In genomic region chr10:79084012-79084971, GRCh38 we compare ENCODE assay signal across 8 cellular contexts. TPM values are rescaled to one million over a fixed set of nuclear protein-coding genes. Genes with fewer than 3 reads are reported as not detected.
DNase-seq lines count a peak whose midpoint lies in the region; ATAC-seq and TF ChIP-seq lines count a peak whose summit lies in the region.

No MANE protein-coding gene starts in this region.

- H3K4me3 Mint-ChIP-seq in IgD-negative memory B cell: peak overlapping the region; percentile 27 to 94 (median 73)
- H3K4me3 Mint-ChIP-seq in activated CD4-positive, alpha-beta memory T cell treated with anti-CD3 and anti-CD28 coated beads for 36 hours: no peak overlapping the region

- H3K27me3 ChIP-seq in DND-41 (ENCODE audit: insufficient read depth, low read length, poor library complexity): no peaks in the 10 kb centered on the region
- no peaks in the 10 kb centered on the region for H3K27me3 ChIP-seq in osteoblast (ENCODE audit: insufficient read depth, low read length)

- H3K27ac ChIP-seq in DND-41 (ENCODE audit: low read length) (0 out of 2 replicates have a peak overlapping the region, but pooled peaks have one; percentile 30), osteoblast (ENCODE audit: low read depth, low read length) (peak overlapping the region; percentile 95)

- intact Hi-C loops in activated CD4-positive, alpha-beta memory T cell treated with anti-CD3 and anti-CD28 coated beads for 36 hours (cut with micrococcal nuclease): no loop called here

- peak overlapping the region; percentile 67 to 90 (median 81) for H3K27ac Mint-ChIP-seq in IgD-negative memory B cell
- H3K27ac Mint-ChIP-seq in activated CD4-positive, alpha-beta memory T cell treated with anti-CD3 and anti-CD28 coated beads for 36 hours: no peak overlapping the region

- peaks cover 2% of the 10 kb centered on the region for H3K36me3 Mint-ChIP-seq in IgD-negative memory B cell
- H3K36me3 Mint-ChIP-seq in activated CD4-positive, alpha-beta memory T cell treated with anti-CD3 and anti-CD28 coated beads for 36 hours: no peaks in the 10 kb centered on the region

- CTCF ChIA-PET in activated CD4-positive, alpha-beta memory T cell treated with anti-CD3 and anti-CD28 coated beads for 36 hours (lab: Charles Lee): no interaction called here

- peaks cover 34% of the 10 kb centered on the region for H3K27me3 Mint-ChIP-seq in IgD-negative memory B cell
- no peaks in the 10 kb centered on the region for H3K27me3 Mint-ChIP-seq in activated CD4-positive, alpha-beta memory T cell treated with anti-CD3 and anti-CD28 coated beads for 36 hours

- H3K9me3 ChIP-seq in DND-41 (ENCODE audit: insufficient read depth, low read length, severe bottlenecking): no peaks in the 10 kb centered on the region
- no peaks in the 10 kb centered on the region for H3K9me3 ChIP-seq in osteoblast (ENCODE audit: low read depth, low read length)

- H3K36me3 ChIP-seq in DND-41 (ENCODE audit: insufficient read depth, low read length) (no peaks in the 10 kb centered on the region; the same call in 1 of the 2 replicates), osteoblast (ENCODE audit: insufficient read depth, low read length) (peaks cover 11% of the 10 kb centered on the region)

- no peak for TF ChIP-seq CTCF in DND-41 (IDR thresholded peaks at IDR 0.05; ENCODE audit: borderline replicate concordance, extremely low read depth, low read length, poor library complexity, severe bottlenecking)
- TF ChIP-seq CTCF in osteoblast (IDR thresholded peaks at IDR 0.05; ENCODE audit: extremely low read depth, low read depth, low read length): no peak

- peaks cover 0 to 2% (median 0%) of the 10 kb centered on the region in 3 donors for H3K9me3 Mint-ChIP-seq in IgD-negative memory B cell
- H3K9me3 Mint-ChIP-seq in activated CD4-positive, alpha-beta memory T cell treated with anti-CD3 and anti-CD28 coated beads for 36 hours: no peaks in the 10 kb centered on the region

- H3K4me3 ChIP-seq in DND-41 (ENCODE audit: low read depth in 1 of 2, low read length in 2 of 2): no peak overlapping the region
- no peak overlapping the region for H3K4me3 ChIP-seq in osteoblast (ENCODE audit: insufficient read depth, low read length)

- H3K4me1 ChIP-seq in DND-41 (ENCODE audit: insufficient read depth, low read length): peaks cover 20% of the 10 kb centered on the region
- peaks cover 53% of the 10 kb centered on the region for H3K4me1 ChIP-seq in osteoblast (ENCODE audit: insufficient read depth, low read length)

- no peak overlapping the region for H2AFZ ChIP-seq in DND-41 (ENCODE audit: low read depth, low read length)
- H2AFZ ChIP-seq in osteoblast (ENCODE audit: low read length): no peak overlapping the region

- H4K20me1 ChIP-seq in DND-41 (ENCODE audit: insufficient read depth, low read length) (peaks cover 95% of the 10 kb centered on the region), osteoblast (ENCODE audit: insufficient read depth, low read length) (peaks cover 86% of the 10 kb centered on the region)

- H3K4me1 Mint-ChIP-seq in IgD-negative memory B cell: peaks cover 25 to 41% (median 30%) of the 10 kb centered on the region in 3 donors
- peaks cover 24% of the 10 kb centered on the region for H3K4me1 Mint-ChIP-seq in activated CD4-positive, alpha-beta memory T cell treated with anti-CD3 and anti-CD28 coated beads for 36 hours (ENCODE audit: low read depth)

- H3K9ac ChIP-seq in DND-41 (ENCODE audit: low read depth, low read length): no peak overlapping the region

- POLR2A ChIA-PET in activated CD4-positive, alpha-beta memory T cell treated with anti-CD3 and anti-CD28 coated beads for 36 hours (lab: Charles Lee): no interaction called here

- no peak overlapping the region for H3K4me2 ChIP-seq in DND-41 (ENCODE audit: insufficient read depth, low read length)
- peak overlapping the region; percentile 14 for H3K4me2 ChIP-seq in osteoblast (ENCODE audit: insufficient read depth, low read length)

- peaks cover 98% of the 10 kb centered on the region for H3K79me2 ChIP-seq in DND-41 (ENCODE audit: insufficient read depth, low read length)
- peaks cover 100% of the 10 kb centered on the region for H3K79me2 ChIP-seq in osteoblast (ENCODE audit: insufficient read depth, low read length)

- peak; percentile 42 for DNase-seq in DND-41
- DNase-seq in activated CD4-positive, alpha-beta memory T cell treated with anti-CD3 and anti-CD28 coated beads for 36 hours: peak; percentile 45
- peak; percentile 56 for DNase-seq in germinal center (ENCODE audit: low spot score)
- peak; percentile 91 for DNase-seq in osteoblast (ENCODE audit: insufficient read length, low spot score, missing footprints)
- DNase-seq in NCI-H2107 (lab: John Stamatoyannopoulos, UW): no peak
- no peak for DNase-seq in NCI-H187 (lab: John Stamatoyannopoulos, UW)

- peak; percentile 55; the same call in 2 of the 3 replicates for ATAC-seq in DND-41 (ENCODE audit: insufficient read depth, low read depth)
- no peak for ATAC-seq in HG03097 (IDR thresholded peaks at IDR 0.05; ENCODE audit: low FRiP score, unreplicated experiment)

RNA-seq across cellular contexts. Expression of gene ZMIZ1, which starts 15.5 kb away (rescaled TPM):
- 4.6 TPM for polyA plus RNA-seq in IgD-negative memory B cell
- 10 to 100 TPM; 28.5 to 29.2 TPM for total RNA-seq in activated CD4-positive, alpha-beta memory T cell treated with anti-CD3 and anti-CD28 coated beads for 36 hours
- 40.9 and 50.4 TPM in 2 replicates for total RNA-seq in osteoblast

Comparison
In these comparisons a context has a peak if more than half of its experiments do, and no peak if none do; other contexts are left out.
1. DNase-seq: peak in DND-41 (single experiment), activated CD4-positive, alpha-beta memory T cell treated with anti-CD3 and anti-CD28 coated beads for 36 hours (single experiment), germinal center (single experiment) and osteoblast (single experiment); none in NCI-H2107 (single experiment) and NCI-H187 (0 of 2).